1 cellular context compared by ENCODE assay signal in the genomic region with DNA sequence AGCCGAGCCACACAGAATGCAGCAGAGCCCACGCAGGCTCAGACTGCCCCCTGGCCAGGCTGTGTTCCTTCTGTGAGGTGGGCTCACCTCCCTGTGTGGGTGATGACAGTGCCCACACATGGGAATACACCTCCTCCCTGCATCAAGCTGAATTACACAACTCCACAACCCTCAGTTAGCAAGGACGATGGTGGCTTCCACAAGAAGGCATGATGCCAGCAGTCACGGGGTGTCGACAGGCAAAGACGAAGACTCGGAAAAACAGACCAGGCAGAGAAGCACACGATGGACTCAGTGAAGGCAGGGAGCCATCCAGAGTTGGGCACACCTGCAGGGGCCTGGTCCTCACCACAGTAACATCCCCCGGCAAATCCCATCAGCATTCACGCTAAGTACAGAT.
TF ChIP-seq lines count a peak whose summit lies in the region.

No MANE protein-coding gene starts in this region.

TF ChIP-seq in SK-N-SH treated with all-trans-retinoic acid at 6 μM for 48 hours, 23 proteins besides CTCF, POLR2A, EP300 and RAD21 (continued from another document):
- TF ChIP-seq, protein P1, sequence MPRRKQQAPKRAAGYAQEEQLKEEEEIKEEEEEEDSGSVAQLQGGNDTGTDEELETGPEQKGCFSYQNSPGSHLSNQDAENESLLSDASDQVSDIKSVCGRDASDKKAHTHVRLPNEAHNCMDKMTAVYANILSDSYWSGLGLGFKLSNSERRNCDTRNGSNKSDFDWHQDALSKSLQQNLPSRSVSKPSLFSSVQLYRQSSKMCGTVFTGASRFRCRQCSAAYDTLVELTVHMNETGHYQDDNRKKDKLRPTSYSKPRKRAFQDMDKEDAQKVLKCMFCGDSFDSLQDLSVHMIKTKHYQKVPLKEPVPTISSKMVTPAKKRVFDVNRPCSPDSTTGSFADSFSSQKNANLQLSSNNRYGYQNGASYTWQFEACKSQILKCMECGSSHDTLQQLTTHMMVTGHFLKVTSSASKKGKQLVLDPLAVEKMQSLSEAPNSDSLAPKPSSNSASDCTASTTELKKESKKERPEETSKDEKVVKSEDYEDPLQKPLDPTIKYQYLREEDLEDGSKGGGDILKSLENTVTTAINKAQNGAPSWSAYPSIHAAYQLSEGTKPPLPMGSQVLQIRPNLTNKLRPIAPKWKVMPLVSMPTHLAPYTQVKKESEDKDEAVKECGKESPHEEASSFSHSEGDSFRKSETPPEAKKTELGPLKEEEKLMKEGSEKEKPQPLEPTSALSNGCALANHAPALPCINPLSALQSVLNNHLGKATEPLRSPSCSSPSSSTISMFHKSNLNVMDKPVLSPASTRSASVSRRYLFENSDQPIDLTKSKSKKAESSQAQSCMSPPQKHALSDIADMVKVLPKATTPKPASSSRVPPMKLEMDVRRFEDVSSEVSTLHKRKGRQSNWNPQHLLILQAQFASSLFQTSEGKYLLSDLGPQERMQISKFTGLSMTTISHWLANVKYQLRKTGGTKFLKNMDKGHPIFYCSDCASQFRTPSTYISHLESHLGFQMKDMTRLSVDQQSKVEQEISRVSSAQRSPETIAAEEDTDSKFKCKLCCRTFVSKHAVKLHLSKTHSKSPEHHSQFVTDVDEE (CRISPR knock-in tag; IDR thresholded peaks at IDR 0.05), result no peak
- no peak for TF ChIP-seq TOX (CRISPR knock-in tag; IDR thresholded peaks at IDR 0.05; ENCODE audit: borderline replicate concordance)
- TF ChIP-seq ZC3H10 (CRISPR knock-in tag; IDR thresholded peaks at IDR 0.05), result no peak
- TF ChIP-seq CSDC2 (CRISPR knock-in tag; IDR thresholded peaks at IDR 0.05), result no peak
